ENCODE assay signal across 10 cellular contexts in genomic region chr13:51619614-51620013, GRCh38. TPM values are rescaled to one million over a fixed set of nuclear protein-coding genes. Genes with fewer than 3 reads are reported as not detected.
A peak's percentile ranks its signal among the peaks of the same experiment; 100 is the strongest.
DNase-seq lines count a peak whose midpoint lies in the region; ATAC-seq lines count a peak whose summit lies in the region.
"Had no signal": no experiment of that assay in that cellular context is flagged by ENCODE, and none has a peak within 500 bp of the region (broad histone marks: within the 10 kb centered on the region; RNA-seq: fewer than 3 reads in every experiment).

No MANE protein-coding gene starts in this region.

- H3K36me3 ChIP-seq in MG63 (no peaks in the 10 kb centered on the region), esophagus (ENCODE audit: control insufficient read depth in 2 of 2, insufficient read depth in 2 of 2, low read length in 1 of 2) (no peaks in the 10 kb centered on the region)
- H3K36me3 ChIP-seq: WERI-Rb-1 had no signal

- peak; percentile 50 for DNase-seq in activated CD4-positive, alpha-beta T cell treated with anti-CD3 and anti-CD28 coated beads for 36 hours
- DNase-seq in activated CD4-positive, alpha-beta T cell treated with anti-CD3 and anti-CD28 coated beads, Interleukin-2, amount 50 U/mL, for 1 hour, result no peak
- DNase-seq in MG63 (peak; percentile 60), midbrain (lab: John Stamatoyannopoulos, UW) (no peak), NCI-H1417 treated with DMSO at 0.1 percent for 48 hours (lab: John Stamatoyannopoulos, UW) (no peak), DMS153 (lab: John Stamatoyannopoulos, UW) (no peak)
- peak; percentile 15 for DNase-seq in stimulated activated naive CD8-positive, alpha-beta T cell treated with anti-CD3 and anti-CD28 coated beads, Interleukin-15, Interleukin-2, amounts not matched to agents 100 U/mL and 50 U/mL, for 24 hours
- DNase-seq: NCI-H2227 treated with DMSO at 0.1 percent for 48 hours, WERI-Rb-1 had no signal

- peak overlapping the region; percentile 51 to 67 for H3K27ac ChIP-seq in esophagus (ENCODE audit: low read depth in 2 of 2, low read length in 1 of 2)
- H3K27ac ChIP-seq: WERI-Rb-1 had no signal

- H3K4me1 Mint-ChIP-seq in activated CD4-positive, alpha-beta T cell treated with anti-CD3 and anti-CD28 coated beads for 36 hours, result peaks cover 46% of the 10 kb centered on the region

- 36 to 58% methylated on average over 2 of the region's 2 CpGs for WGBS in esophagus, 2 donors

- intact Hi-C loops in activated CD4-positive, alpha-beta T cell treated with anti-CD3 and anti-CD28 coated beads for 36 hours (cut with DNase I, micrococcal nuclease), result no loop called here

- H3K4me3 ChIP-seq in MG63 (no peak overlapping the region), esophagus (ENCODE audit: low read depth in 1 of 2, low read length in 2 of 2) (no peak overlapping the region)

- POLR2A ChIA-PET in activated CD4-positive, alpha-beta T cell treated with anti-CD3 and anti-CD28 coated beads for 36 hours (lab: Charles Lee), result interaction anchor here (0.6 to 1.8 kb wide), 7 partner anchors 16 to 182 kb away, joined by 3 to 8 read pairs (median 5); partner anchors contain the start of gene INTS6

- peak; percentile 86 for ATAC-seq in activated CD4-positive, alpha-beta T cell treated with anti-CD3 and anti-CD28 coated beads for 36 hours
- peak; percentile 86 for ATAC-seq in stimulated activated naive CD8-positive, alpha-beta T cell treated with anti-CD3 and anti-CD28 coated beads, Interleukin-15, Interleukin-2, amounts not matched to agents 100 U/mL and 50 U/mL, for 24 hours

- peaks cover 2% of the 10 kb centered on the region for H3K36me3 Mint-ChIP-seq in activated CD4-positive, alpha-beta T cell treated with anti-CD3 and anti-CD28 coated beads for 36 hours (ENCODE audit: low read depth)

- no peak overlapping the region for H3K27ac Mint-ChIP-seq in activated CD4-positive, alpha-beta T cell treated with anti-CD3 and anti-CD28 coated beads for 36 hours

- H3K27me3 ChIP-seq in MG63 (no peaks in the 10 kb centered on the region), esophagus (ENCODE audit: control insufficient read depth in 1 of 2, insufficient read depth in 2 of 2, low read length in 2 of 2) (no peaks in the 10 kb centered on the region)

- CTCF ChIA-PET in activated CD4-positive, alpha-beta T cell treated with anti-CD3 and anti-CD28 coated beads for 36 hours (lab: Charles Lee), result interaction anchor here (0.6 to 0.9 kb wide), 5 partner anchors 24 to 220 kb away, joined by 3 to 6 read pairs (median 3); no protein-coding TSS in a partner anchor

- peaks cover 0 to 7% of the 10 kb centered on the region in 2 donors for H3K4me1 ChIP-seq in esophagus (ENCODE audit: control insufficient read depth in 2 of 2, insufficient read depth in 2 of 2, low read length in 1 of 2)

- H3K27me3 Mint-ChIP-seq in activated CD4-positive, alpha-beta T cell treated with anti-CD3 and anti-CD28 coated beads for 36 hours, result no peaks in the 10 kb centered on the region

- H3K9me3 ChIP-seq in MG63, result no peaks in the 10 kb centered on the region
- no peaks in the 10 kb centered on the region for H3K9me3 ChIP-seq in esophagus (ENCODE audit: control insufficient read depth in 2 of 2, insufficient read depth in 1 of 2, low read depth in 1 of 2, low read length in 1 of 2)

- H3K4me3 Mint-ChIP-seq in activated CD4-positive, alpha-beta T cell treated with anti-CD3 and anti-CD28 coated beads for 36 hours, result no peak overlapping the region

- no peaks in the 10 kb centered on the region for H3K9me3 Mint-ChIP-seq in activated CD4-positive, alpha-beta T cell treated with anti-CD3 and anti-CD28 coated beads for 36 hours (ENCODE audit: low read depth)

RNA-seq across cellular contexts. Expression of gene WDFY2, which starts 35.4 kb away (rescaled TPM):
- 1 to 10 TPM; 7.4 to 9.5 TPM for total RNA-seq in activated CD4-positive, alpha-beta T cell treated with anti-CD3 and anti-CD28 coated beads for 36 hours
- total RNA-seq in MG63 (2014; rRNA removed; shearing (Covaris generic); ENCODE audit: low replicate concordance), result 0.91 and 1.8 TPM in 2 replicates
- polyA plus RNA-seq in esophagus, result 1 to 10 TPM; 5.4 to 6.9 TPM

Comparison
In these comparisons a context has a peak if more than half of its experiments do, and no peak if none do; other contexts are left out.
1. DNase-seq: peak in activated CD4-positive, alpha-beta T cell treated with anti-CD3 and anti-CD28 coated beads for 36 hours (single experiment), MG63 (single experiment) and stimulated activated naive CD8-positive, alpha-beta T cell treated with anti-CD3 and anti-CD28 coated beads, Interleukin-15, Interleukin-2, amounts not matched to agents 100 U/mL and 50 U/mL, for 24 hours (single experiment); none in activated CD4-positive, alpha-beta T cell treated with anti-CD3 and anti-CD28 coated beads, Interleukin-2, amount 50 U/mL, for 1 hour (single experiment), midbrain (single experiment), NCI-H1417 treated with DMSO at 0.1 percent for 48 hours (single experiment) and DMS153 (single experiment).